In the genomic region with DNA sequence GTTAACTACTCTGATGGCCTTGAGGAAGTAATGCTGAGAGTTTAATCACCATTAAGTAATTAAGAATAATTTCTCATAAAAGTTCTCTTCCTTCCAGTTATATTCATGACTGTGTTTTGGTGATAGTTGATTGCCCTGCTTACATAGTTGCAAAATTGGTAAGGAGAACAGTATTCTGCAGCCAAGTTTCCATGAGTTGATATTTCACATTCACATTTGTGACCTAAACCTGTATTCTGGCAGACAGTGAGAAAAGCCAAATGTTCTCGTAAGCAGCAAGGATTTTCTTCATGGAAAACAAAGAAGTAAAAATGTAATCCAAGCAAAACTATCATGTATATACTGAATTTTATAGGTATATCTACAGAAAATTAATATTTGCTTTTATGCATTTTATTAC, we compare ENCODE assay signal across 16 cellular contexts.
DNase-seq lines count a peak whose midpoint lies in the region; ATAC-seq and TF ChIP-seq lines count a peak whose summit lies in the region.
"Had no signal": no experiment of that assay in that cellular context is flagged by ENCODE, and none has a peak within 500 bp of the region (broad histone marks: within the 10 kb centered on the region; RNA-seq: fewer than 3 reads in every experiment).

No MANE protein-coding gene starts in this region.

- no peak overlapping the region for H3K23ac ChIP-seq in mesenchymal stem cell (ENCODE audit: low read length in 2 of 2)

- H4K8ac ChIP-seq in mesenchymal stem cell (ENCODE audit: low read length) = no peak overlapping the region

- TF ChIP-seq EP300 in tibial nerve (IDR thresholded peaks at IDR 0.05) = peak; percentile 17 to 74

- no peak overlapping the region for H2BK12ac ChIP-seq in mesenchymal stem cell (ENCODE audit: low read length in 2 of 2)

- no peak overlapping the region for H4K91ac ChIP-seq in mesenchymal stem cell (ENCODE audit: low read length)

- no peak overlapping the region for H3K4me3 ChIP-seq in fibroblast of villous mesenchyme (ENCODE audit: low read depth, low read length)
- H3K4me3 ChIP-seq in mesenchymal stem cell (ENCODE audit: insufficient read depth in 1 of 2, low read depth in 1 of 2, low read length in 2 of 2) = no peak overlapping the region
- no peak overlapping the region for H3K4me3 ChIP-seq in tibial nerve
- H3K4me3 ChIP-seq in hepatocyte = no peak overlapping the region

- H2AFZ ChIP-seq in mesenchymal stem cell (ENCODE audit: low read depth, low read length) (no peak overlapping the region), hepatocyte (no peak overlapping the region)

- peaks cover 8% of the 10 kb centered on the region for H3K79me1 ChIP-seq in mesenchymal stem cell (replicated peaks; ENCODE audit: low read length, poor library complexity, severe bottlenecking)

- H2AK5ac ChIP-seq in mesenchymal stem cell (ENCODE audit: low read length, severe bottlenecking) = no peak overlapping the region

- no peaks in the 10 kb centered on the region for H3K79me2 ChIP-seq in hepatocyte

- DNase-seq in Right ventricle myocardium inferior (ENCODE audit: missing footprints) (no peak), cardiac septum (ENCODE audit: low spot score) (no peak), fibroblast of villous mesenchyme (ENCODE audit: low read depth) (peak; percentile 38), mesenchymal stem cell (peak; percentile 17), tibial nerve (ENCODE audit: low spot score in 2 of 2) (no peak), hepatocyte (ENCODE audit: low spot score) (no peak)
- DNase-seq: Caco-2; CD4-positive, CD25-positive, alpha-beta regulatory T cell; DMS153; KBM-7; NCI-H1417 treated with DMSO at 0.1 percent for 48 hours; NCI-H748 treated with DMSO at 0.1 percent for 48 hours had no signal

- peaks cover 1% of the 10 kb centered on the region for H3K4me1 ChIP-seq in mesenchymal stem cell (ENCODE audit: control insufficient read depth, insufficient read depth, low read depth, low read length)
- H3K4me1 ChIP-seq in tibial nerve = peaks cover 0 to 5% (median 0%) of the 10 kb centered on the region in 4 donors
- no peaks in the 10 kb centered on the region for H3K4me1 ChIP-seq in hepatocyte (ENCODE audit: insufficient read depth)
- H3K4me1 ChIP-seq: Caco-2 had no signal

- H3K36me3 ChIP-seq in mesenchymal stem cell (ENCODE audit: control insufficient read depth in 1 of 2, insufficient read depth in 2 of 2, low read depth in 1 of 2, low read length in 2 of 2) (peaks cover 0 to 27% of the 10 kb centered on the region in 2 experiments), tibial nerve (peaks cover 0 to 34% (median 0%) of the 10 kb centered on the region in 3 donors), hepatocyte (replicated peaks; ENCODE audit: insufficient read depth, low read depth) (no peaks in the 10 kb centered on the region)

- H3K14ac ChIP-seq in mesenchymal stem cell (ENCODE audit: low read length in 2 of 2) = no peak overlapping the region

- TF ChIP-seq CTCF in fibroblast of villous mesenchyme (IDR thresholded peaks at IDR 0.05; ENCODE audit: insufficient read depth, low read depth, low read length) (no peak), tibial nerve (IDR thresholded peaks at IDR 0.05) (no peak), hepatocyte (IDR thresholded peaks at IDR 0.05; ENCODE audit: poor library complexity) (no peak)

- no peak overlapping the region for H2BK120ac ChIP-seq in mesenchymal stem cell (ENCODE audit: low read depth, low read length)

- TF ChIP-seq POLR2A in tibial nerve (IDR thresholded peaks at IDR 0.05) = no peak

- H3K18ac ChIP-seq in mesenchymal stem cell (ENCODE audit: low read depth in 1 of 2, low read length in 2 of 2) = no peak overlapping the region

- no peak overlapping the region for H2BK5ac ChIP-seq in mesenchymal stem cell (ENCODE audit: low read depth, low read length, poor library complexity, severe bottlenecking)

- H4K20me1 ChIP-seq in hepatocyte (ENCODE audit: insufficient read depth, poor library complexity, severe bottlenecking) = no peaks in the 10 kb centered on the region

- H3K27ac ChIP-seq in mesenchymal stem cell (ENCODE audit: low read length, poor library complexity, severe bottlenecking) = no peak overlapping the region
- peak overlapping the region in 1 of 4 donors; percentile 48 for H3K27ac ChIP-seq in tibial nerve
- H3K27ac ChIP-seq in hepatocyte = no peak overlapping the region
- H3K27ac ChIP-seq: 22Rv1, RWPE1 had no signal

- H3K4ac ChIP-seq in mesenchymal stem cell (ENCODE audit: low read depth in 1 of 2, low read length in 2 of 2) = no peak overlapping the region

- no peak overlapping the region for H2BK15ac ChIP-seq in mesenchymal stem cell (ENCODE audit: low read depth, poor library complexity, severe bottlenecking)

- no peak overlapping the region for H3K4me2 ChIP-seq in mesenchymal stem cell (ENCODE audit: low read length, poor library complexity, severe bottlenecking)
- no peak overlapping the region for H3K4me2 ChIP-seq in hepatocyte

- H3K9me3 ChIP-seq in mesenchymal stem cell (ENCODE audit: control insufficient read depth, low read length) (peaks cover 5% of the 10 kb centered on the region), tibial nerve (peaks cover 0 to 15% (median 0%) of the 10 kb centered on the region in 4 donors), hepatocyte (ENCODE audit: low read depth) (no peaks in the 10 kb centered on the region)
- H3K9me3 ChIP-seq: Caco-2 had no signal

- ATAC-seq in Right ventricle myocardium inferior (peak; percentile 72), GM21515 (IDR thresholded peaks at IDR 0.05; ENCODE audit: unreplicated experiment) (no peak), GM18870 (IDR thresholded peaks at IDR 0.05; ENCODE audit: unreplicated experiment) (no peak)

- intact Hi-C loops in Right ventricle myocardium inferior (cut with DNase I) (loop anchor here (5.0 kb wide), 1 partner anchor 452 kb away; no protein-coding TSS in a partner anchor), cardiac septum (cut with DNase I) (loop anchor here (10.0 kb wide), 1 partner anchor 555 kb away; no protein-coding TSS in a partner anchor)

- no peaks in the 10 kb centered on the region for H3K9me2 ChIP-seq in hepatocyte (replicated peaks; ENCODE audit: insufficient read depth)

- H3K27me3 ChIP-seq in mesenchymal stem cell (ENCODE audit: control insufficient read depth in 1 of 2, insufficient read depth in 1 of 2, low read length in 2 of 2) = no peaks in the 10 kb centered on the region
- H3K27me3 ChIP-seq in tibial nerve = no peaks in the 10 kb centered on the region
- no peaks in the 10 kb centered on the region for H3K27me3 ChIP-seq in hepatocyte

- no peak overlapping the region for H3K9ac ChIP-seq in mesenchymal stem cell (ENCODE audit: low read length)

- no CpG with 5 or more reads among the region's 1 CpG for WGBS in mesenchymal stem cell
- 45 to 50% methylated on average over 1 of the region's 1 CpG for WGBS in tibial nerve, 2 donors
- WGBS in hepatocyte (ENCODE audit: low lambda C conversion rate, missing lambda C conversion rate) = 55% methylated on average over 1 of the region's 1 CpG

Comparison
In these comparisons a context has a peak if more than half of its experiments do, and no peak if none do; other contexts are left out.
1. DNase-seq: peak in fibroblast of villous mesenchyme (single experiment) and mesenchymal stem cell (single experiment); none in Right ventricle myocardium inferior (single experiment), cardiac septum (single experiment), tibial nerve (0 of 2) and hepatocyte (single experiment).